ENCODE assay signal across 14 cellular contexts in the genomic region with DNA sequence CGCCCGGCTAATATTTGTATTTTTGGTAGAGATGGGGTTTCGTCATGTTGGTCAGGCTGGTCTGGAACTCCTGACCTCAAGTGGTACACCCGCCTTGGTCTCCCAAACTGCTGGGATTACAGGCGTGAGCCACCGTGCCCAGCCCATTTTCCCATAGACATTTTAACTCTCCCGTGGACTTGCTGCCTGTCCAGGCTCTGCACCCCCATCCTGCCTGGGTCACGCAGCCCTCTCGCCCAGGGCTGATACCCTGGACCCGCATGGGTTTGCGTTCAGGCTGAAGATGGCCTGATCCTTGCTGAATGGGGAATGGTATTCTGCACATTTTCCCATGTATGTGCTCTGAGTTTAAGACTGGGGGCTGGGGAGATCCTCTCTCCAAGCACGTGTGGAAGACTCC. TPM values are rescaled to one million over a fixed set of nuclear protein-coding genes. Genes with fewer than 3 reads are reported as not detected.
A peak's percentile ranks its signal among the peaks of the same experiment; 100 is the strongest.
DNase-seq lines count a peak whose midpoint lies in the region; ATAC-seq and TF ChIP-seq lines count a peak whose summit lies in the region.
"Had no signal": no experiment of that assay in that cellular context is flagged by ENCODE, and none has a peak within 500 bp of the region (broad histone marks: within the 10 kb centered on the region; RNA-seq: fewer than 3 reads in every experiment).

No MANE protein-coding gene starts in this region.

- H4K91ac ChIP-seq in neuronal stem cell (ENCODE audit: low read depth, low read length, poor library complexity) = no peak overlapping the region

- H3K4me1 ChIP-seq in neuronal stem cell (ENCODE audit: control insufficient read depth in 2 of 2, insufficient read depth in 1 of 2, low read depth in 1 of 2, low read length in 2 of 2) = peaks cover 2 to 5% of the 10 kb centered on the region in 2 donors
- peaks cover 0 to 7% of the 10 kb centered on the region in 2 donors for H3K4me1 ChIP-seq in uterus

- intact Hi-C loops in uterus (cut with DNase I; ENCODE audit: low total_unique reads) = loop anchor here (5.0 kb wide), 1 partner anchor 37 kb away; no protein-coding TSS in a partner anchor

- no peak overlapping the region for H3K4ac ChIP-seq in neuronal stem cell (ENCODE audit: low read length)

- H3K27me3 Mint-ChIP-seq in HFFc6 (ENCODE audit: insufficient read depth) (peaks cover 2% of the 10 kb centered on the region; the same call in 1 of the 2 replicates), chondrocyte (ENCODE audit: low read depth) (no peaks in the 10 kb centered on the region)

- no peak overlapping the region for H2AFZ ChIP-seq in neuronal stem cell (ENCODE audit: low read length)

- no peak overlapping the region for H3K27ac ChIP-seq in neuronal stem cell (replicated peaks; ENCODE audit: low read length)
- H3K27ac ChIP-seq in uterus = peak overlapping the region; percentile 36 to 55
- H3K27ac ChIP-seq: SK-N-MC had no signal

- no peak for TF ChIP-seq POLR2A in uterus (IDR thresholded peaks at IDR 0.05)

- H3K27ac Mint-ChIP-seq in HFFc6 (peak overlapping the region; percentile 36; the same call in 1 of the 2 replicates), chondrocyte (ENCODE audit: unreplicated experiment) (no peak overlapping the region)
- H3K27ac Mint-ChIP-seq: CD4-positive, alpha-beta T cell had no signal

- H3K14ac ChIP-seq in neuronal stem cell (ENCODE audit: low read length) = no peak overlapping the region

- H2BK5ac ChIP-seq in neuronal stem cell (ENCODE audit: low read length) = no peak overlapping the region

- no peak overlapping the region for H3K4me3 ChIP-seq in neuronal stem cell (ENCODE audit: low read length in 2 of 2)
- H3K4me3 ChIP-seq in uterus = no peak overlapping the region
- H3K4me3 ChIP-seq: HAP-1, SK-N-MC had no signal

- H3K4me3 Mint-ChIP-seq in HFFc6 = no peak overlapping the region; the same call in 1 of the 2 replicates
- H3K4me3 Mint-ChIP-seq in chondrocyte (ENCODE audit: unreplicated experiment) = no peak overlapping the region
- H3K4me3 Mint-ChIP-seq: CD4-positive, alpha-beta T cell had no signal

- WGBS in neuronal stem cell (ENCODE audit: extremely low coverage in 2 of 2, insufficient read length in 2 of 2, insufficient replicate concordance in 1 of 2), 2 donors = no CpG with 5 or more reads among the region's 12 CpGs

- H3K36me3 Mint-ChIP-seq in HFFc6 (ENCODE audit: low read depth) = peaks cover 21% of the 10 kb centered on the region; the same call in 1 of the 2 replicates
- peaks cover 14% of the 10 kb centered on the region for H3K36me3 Mint-ChIP-seq in chondrocyte (ENCODE audit: low read depth)

- no peak overlapping the region for H3K18ac ChIP-seq in neuronal stem cell (ENCODE audit: low read length)

- no peak for TF ChIP-seq CTCF in HFFc6 (IDR thresholded peaks at IDR 0.05)
- TF ChIP-seq CTCF in chondrocyte (IDR thresholded peaks at IDR 0.05) = no peak
- TF ChIP-seq CTCF in uterus (IDR thresholded peaks at IDR 0.05) = no peak

- H3K9ac ChIP-seq in neuronal stem cell (ENCODE audit: low read depth, low read length, poor library complexity) = no peak overlapping the region

- peaks cover 0 to 49% of the 10 kb centered on the region in 2 donors for H3K36me3 ChIP-seq in neuronal stem cell (replicated peaks in 1 of 2; ENCODE audit: control insufficient read depth in 2 of 2, insufficient read depth in 2 of 2, low read length in 2 of 2)
- H3K36me3 ChIP-seq in uterus = no peaks in the 10 kb centered on the region
- H3K36me3 ChIP-seq: HAP-1 had no signal

- H3K79me1 ChIP-seq in neuronal stem cell (ENCODE audit: low read depth, low read length) = no peaks in the 10 kb centered on the region

- H2BK120ac ChIP-seq in neuronal stem cell (ENCODE audit: low read depth, low read length) = no peak overlapping the region

- H3K9me3 Mint-ChIP-seq in HFFc6 (no peaks in the 10 kb centered on the region), chondrocyte (ENCODE audit: low read depth) (no peaks in the 10 kb centered on the region)
- H3K9me3 Mint-ChIP-seq: CD4-positive, alpha-beta T cell had no signal

- H4K8ac ChIP-seq in neuronal stem cell (ENCODE audit: low read depth, low read length) = no peak overlapping the region

- H3K4me2 ChIP-seq in neuronal stem cell (ENCODE audit: insufficient read depth, low read length, poor library complexity, severe bottlenecking) = no peak overlapping the region

- DNase-seq in HFFc6 (no peak), chondrocyte (ENCODE audit: low spot score) (peak; percentile 66), neuronal stem cell (ENCODE audit: low spot score) (no peak), uterus (no peak), RPMI8226 (no peak)
- DNase-seq: CD4-positive, alpha-beta T cell; KBM-7; NCI-H1436; NCI-H2029; NCI-H748 treated with DMSO at 0.1 percent for 48 hours had no signal

- H3K9me3 ChIP-seq in neuronal stem cell (replicated peaks in 1 of 2; ENCODE audit: control insufficient read depth in 2 of 2, insufficient read depth in 1 of 2, low read depth in 1 of 2, low read length in 2 of 2) (peaks cover 0 to 1% of the 10 kb centered on the region in 2 donors), uterus (no peaks in the 10 kb centered on the region)
- H3K9me3 ChIP-seq: HAP-1 had no signal

- H2BK12ac ChIP-seq in neuronal stem cell (ENCODE audit: low read length) = no peak overlapping the region

- H3K23ac ChIP-seq in neuronal stem cell (ENCODE audit: low read depth, low read length, poor library complexity) = peak overlapping the region; percentile 2

- no peak overlapping the region for H2AK5ac ChIP-seq in neuronal stem cell (ENCODE audit: low read depth, low read length)

- ATAC-seq in GM21447 (IDR thresholded peaks at IDR 0.05; ENCODE audit: unreplicated experiment) = no peak
- no peak for ATAC-seq in GM21528 (IDR thresholded peaks at IDR 0.05; ENCODE audit: low FRiP score, unreplicated experiment)

- peaks cover 29% of the 10 kb centered on the region for H3K4me1 Mint-ChIP-seq in HFFc6 (ENCODE audit: low read depth)
- H3K4me1 Mint-ChIP-seq in chondrocyte (ENCODE audit: low read depth) = peaks cover 24% of the 10 kb centered on the region

- peaks cover 0 to 3% (median 0%) of the 10 kb centered on the region in 3 experiments for H3K27me3 ChIP-seq in neuronal stem cell (ENCODE audit: control insufficient read depth in 3 of 3, insufficient read depth in 3 of 3, low read depth in 1 of 3, low read length in 3 of 3)
- H3K27me3 ChIP-seq in uterus = no peaks in the 10 kb centered on the region

- H2BK15ac ChIP-seq in neuronal stem cell (ENCODE audit: low read length) = no peak overlapping the region

RNA-seq across cellular contexts. Expression of gene RANBP3, which starts 46.0 kb away (rescaled TPM):
- 10 to 100 TPM; 57.6 to 80.9 (median 70.4) TPM for total RNA-seq in HFFc6 (2021; fragmentation: NEBNext Ultra II Directional; extraction: Animal tissue kit (Norgen Biotek cat#: 25700))
- total RNA-seq in chondrocyte = 53.5 to 65.5 TPM (median 57.7 TPM) in 3 replicates
- polyA plus RNA-seq in neuronal stem cell (2013, experiment 1 of 2) = 112 TPM
- 111 TPM for polyA plus RNA-seq in neuronal stem cell (2013, experiment 2 of 2)
- 10 to 100 TPM; 40.9 to 98.1 (median 48.5) TPM for total RNA-seq in uterus
